Comparison of ENCODE assay signal across 8 cellular contexts in the genomic region with DNA sequence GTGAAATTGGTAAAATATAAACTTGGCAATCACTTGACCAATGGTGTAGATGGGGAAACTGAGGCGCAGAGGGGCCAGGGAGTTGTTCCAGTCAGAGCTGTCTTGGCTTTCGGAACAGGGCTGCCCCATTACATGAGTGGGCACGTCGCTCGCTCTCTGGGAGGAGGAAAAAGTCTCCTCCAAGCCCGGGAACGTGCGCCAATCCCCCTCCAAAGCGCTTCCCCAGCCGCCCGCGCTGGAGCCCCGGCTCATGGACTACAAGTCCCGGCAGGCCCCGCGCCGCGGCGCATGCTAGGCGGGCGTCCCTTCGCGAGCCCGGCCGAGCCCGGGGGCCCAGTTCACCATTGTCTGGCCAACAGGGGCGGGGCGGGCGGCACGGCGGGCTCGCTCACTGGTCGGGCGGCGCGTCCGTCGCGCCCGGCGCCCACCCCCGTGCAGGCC. TPM values are rescaled to one million over a fixed set of nuclear protein-coding genes. Genes with fewer than 3 reads are reported as not detected.
A peak's percentile ranks its signal among the peaks of the same experiment; 100 is the strongest.
DNase-seq lines count a peak whose midpoint lies in the region; ATAC-seq and TF ChIP-seq lines count a peak whose summit lies in the region.

No MANE protein-coding gene starts in this region.

- TF ChIP-seq CTCF in GM12875 (IDR thresholded peaks at IDR 0.05; ENCODE audit: borderline replicate concordance, insufficient read depth, low read depth, low read length): no peak
- TF ChIP-seq CTCF in left ventricle myocardium inferior (IDR thresholded peaks at IDR 0.05; ENCODE audit: borderline replicate concordance): no peak
- TF ChIP-seq CTCF in prostate gland (IDR thresholded peaks at IDR 0.05): peak in 1 of 4 experiments; percentile 15
- TF ChIP-seq CTCF in upper lobe of right lung (IDR thresholded peaks at IDR 0.05): no peak

- no peak for TF ChIP-seq POLR2A in prostate gland (IDR thresholded peaks at IDR 0.05)

- no peaks in the 10 kb centered on the region for H3K27me3 Mint-ChIP-seq in T-helper 1 cell treated with Interleukin-12 subunit alpha and Interleukin-12 subunit beta and Interleukin-4 antibody, amounts not matched to agents 30 μg/mL and 1 μg/mL, for 36 hours (ENCODE audit: low read depth)

- no peak overlapping the region for H3K27ac Mint-ChIP-seq in T-helper 1 cell treated with Interleukin-12 subunit alpha and Interleukin-12 subunit beta and Interleukin-4 antibody, amounts not matched to agents 30 μg/mL and 1 μg/mL, for 36 hours

- no peaks in the 10 kb centered on the region for H3K36me3 Mint-ChIP-seq in T-helper 1 cell treated with Interleukin-12 subunit alpha and Interleukin-12 subunit beta and Interleukin-4 antibody, amounts not matched to agents 30 μg/mL and 1 μg/mL, for 36 hours (ENCODE audit: low read depth)

- DNase-seq in NCI-H146 treated with DMSO at 0.1 percent for 48 hours (lab: John Stamatoyannopoulos, UW; ENCODE audit: unreplicated experiment) (peak; percentile 65), amniotic stem cell (lab: John Stamatoyannopoulos, UW) (peak; percentile 87), left ventricle myocardium inferior (peak; percentile 98), prostate gland (ENCODE audit: low spot score) (peak; percentile 95), upper lobe of right lung (peak; percentile 99)

- intact Hi-C loops in left ventricle myocardium inferior (cut with micrococcal nuclease) (no loop called here), prostate gland (cut with DNase I) (no loop called here), upper lobe of right lung (cut with DNase I) (no loop called here)

- H3K27me3 ChIP-seq in left ventricle myocardium inferior (ENCODE audit: low read depth): no peaks in the 10 kb centered on the region
- H3K27me3 ChIP-seq in prostate gland (replicated peaks; ENCODE audit: insufficient read depth): no peaks in the 10 kb centered on the region
- no peaks in the 10 kb centered on the region for H3K27me3 ChIP-seq in upper lobe of right lung

- H3K4me1 ChIP-seq in left ventricle myocardium inferior (peaks cover 21% of the 10 kb centered on the region), prostate gland (replicated peaks) (no peaks in the 10 kb centered on the region), upper lobe of right lung (peaks cover 12% of the 10 kb centered on the region)

- H3K27ac ChIP-seq in left ventricle myocardium inferior (replicated peaks): peak overlapping the region; percentile 78
- H3K27ac ChIP-seq in prostate gland: peak overlapping the region in 1 of 2 donors; percentile 13
- H3K27ac ChIP-seq in upper lobe of right lung: peak overlapping the region; percentile 30

- no peaks in the 10 kb centered on the region for H3K9me3 Mint-ChIP-seq in T-helper 1 cell treated with Interleukin-12 subunit alpha and Interleukin-12 subunit beta and Interleukin-4 antibody, amounts not matched to agents 30 μg/mL and 1 μg/mL, for 36 hours

- under 1% methylated on average over 26 of the region's 42 CpGs for WGBS in prostate gland

- no peaks in the 10 kb centered on the region for H3K9me3 ChIP-seq in left ventricle myocardium inferior (replicated peaks)
- no peaks in the 10 kb centered on the region for H3K9me3 ChIP-seq in prostate gland
- no peaks in the 10 kb centered on the region for H3K9me3 ChIP-seq in upper lobe of right lung

- H3K36me3 ChIP-seq in left ventricle myocardium inferior: no peaks in the 10 kb centered on the region
- no peaks in the 10 kb centered on the region for H3K36me3 ChIP-seq in prostate gland
- no peaks in the 10 kb centered on the region for H3K36me3 ChIP-seq in upper lobe of right lung

- ATAC-seq in HG02852 (IDR thresholded peaks at IDR 0.05; ENCODE audit: unreplicated experiment) (peak; percentile 89), upper lobe of right lung (peak; percentile 98)

- H3K4me3 ChIP-seq in GM12875 (ENCODE audit: low read depth, low read length): peak overlapping the region; percentile 26
- peak overlapping the region; percentile 77 for H3K4me3 ChIP-seq in left ventricle myocardium inferior
- peak overlapping the region; percentile 16 to 27 for H3K4me3 ChIP-seq in prostate gland
- peak overlapping the region; percentile 39 for H3K4me3 ChIP-seq in upper lobe of right lung

- peaks cover 20% of the 10 kb centered on the region for H3K4me1 Mint-ChIP-seq in T-helper 1 cell treated with Interleukin-12 subunit alpha and Interleukin-12 subunit beta and Interleukin-4 antibody, amounts not matched to agents 30 μg/mL and 1 μg/mL, for 36 hours (ENCODE audit: low read depth)

- peak overlapping the region; percentile 69 for H3K4me3 Mint-ChIP-seq in T-helper 1 cell treated with Interleukin-12 subunit alpha and Interleukin-12 subunit beta and Interleukin-4 antibody, amounts not matched to agents 30 μg/mL and 1 μg/mL, for 36 hours

RNA-seq across cellular contexts. Expression of a gene that starts 0.3 kb away (rescaled TPM):
- total RNA-seq in left ventricle myocardium inferior: 8.8 TPM
- 10 to 100 TPM; 17.7 to 33.5 TPM for total RNA-seq in prostate gland
- total RNA-seq in upper lobe of right lung: 11.7 TPM

RNA-seq across cellular contexts. Expression of a gene that starts 33.4 kb away (rescaled TPM):
- total RNA-seq in left ventricle myocardium inferior: 257 TPM
- 100 to 1,000 TPM; 280 to 347 TPM for total RNA-seq in prostate gland
- total RNA-seq in upper lobe of right lung: 295 TPM

RNA-seq across cellular contexts. Expression of a gene that starts 35.3 kb away (rescaled TPM):
- total RNA-seq in left ventricle myocardium inferior: 37.0 TPM
- 10 to 100 TPM; 22.3 to 28.7 TPM for total RNA-seq in prostate gland
- total RNA-seq in upper lobe of right lung: 12.0 TPM

RNA-seq across cellular contexts. Expression of a gene that starts 41.5 kb away (rescaled TPM):
- 179 TPM for total RNA-seq in left ventricle myocardium inferior
- total RNA-seq in prostate gland: 100 to 1,000 TPM; 132 to 230 TPM
- total RNA-seq in upper lobe of right lung: 99.1 TPM

Comparison
In these comparisons a context has a peak if more than half of its experiments do, and no peak if none do; other contexts are left out.
1. H3K4me3 ChIP-seq: peak in every context shown above with its lines; median percentile 77 in left ventricle myocardium inferior; 39 in upper lobe of right lung; 26 in GM12875; 22 in prostate gland.